Comparison of ENCODE assay signal across 12 cellular contexts in the genomic region with DNA sequence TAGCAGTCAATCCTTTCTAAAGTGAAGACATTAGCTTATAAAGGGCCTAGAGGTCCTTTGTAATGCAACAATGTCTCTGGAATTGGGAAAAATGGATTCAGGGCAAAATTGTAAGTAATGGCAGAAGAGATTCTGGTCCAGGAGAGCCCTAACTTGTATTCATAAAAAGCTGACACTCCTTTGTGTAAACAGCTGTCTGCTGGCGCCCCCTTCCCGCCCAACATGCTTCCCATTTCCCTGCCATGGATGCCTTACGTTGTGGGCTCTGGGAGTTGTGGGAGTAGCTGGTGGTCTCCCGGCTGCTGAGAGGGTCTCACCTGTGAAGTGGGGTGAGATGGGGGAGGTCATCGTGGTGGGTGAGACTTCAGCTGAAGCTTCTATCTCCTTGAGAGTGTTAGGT. TPM values are rescaled to one million over a fixed set of nuclear protein-coding genes. Genes with fewer than 3 reads are reported as not detected.
DNase-seq lines count a peak whose midpoint lies in the region; ATAC-seq and TF ChIP-seq lines count a peak whose summit lies in the region.
"Had no signal": no experiment of that assay in that cellular context is flagged by ENCODE, and none has a peak within 500 bp of the region (broad histone marks: within the 10 kb centered on the region; RNA-seq: fewer than 3 reads in every experiment).

No MANE protein-coding gene starts in this region.

- DNase-seq in H7 (peak; percentile 80), chondrocyte (ENCODE audit: low spot score) (no peak), mesendoderm (peak; percentile 52), NCI-H187 treated with DMSO at 0.1 percent for 48 hours (lab: John Stamatoyannopoulos, UW) (no peak), NK-92 (lab: John Stamatoyannopoulos, UW; ENCODE audit: unreplicated experiment) (no peak), SKM-1 (lab: John Stamatoyannopoulos, UW; ENCODE audit: unreplicated experiment) (no peak)
- DNase-seq: activated CD4-positive, alpha-beta T cell treated with anti-CD3 and anti-CD28 coated beads for 1 hour had no signal

- WGBS in mesendoderm (ENCODE audit: extremely low coverage, insufficient coverage, low lambda C conversion rate): no CpG with 5 or more reads among the region's 5 CpGs

- no peak overlapping the region for H3K4ac ChIP-seq in mesendoderm (ENCODE audit: low read depth, low read length)

- no peak overlapping the region for H4K5ac ChIP-seq in mesendoderm (ENCODE audit: low read length)

- peaks cover 10% of the 10 kb centered on the region for H3K27me3 Mint-ChIP-seq in chondrocyte (ENCODE audit: low read depth)

- peaks cover 9% of the 10 kb centered on the region for H3K27me3 ChIP-seq in H7 (ENCODE audit: control insufficient read depth, insufficient read depth, low read length)
- no peaks in the 10 kb centered on the region for H3K27me3 ChIP-seq in mesendoderm (ENCODE audit: insufficient read depth, low read length, poor library complexity)

- H3K4me2 ChIP-seq in mesendoderm (ENCODE audit: low read length): no peak overlapping the region

- no peak overlapping the region for H2BK15ac ChIP-seq in mesendoderm (replicated peaks; ENCODE audit: low read depth)

- no peak overlapping the region for H3K18ac ChIP-seq in mesendoderm (ENCODE audit: low read length)

- H2BK5ac ChIP-seq in mesendoderm (ENCODE audit: low read length): no peak overlapping the region

- H3K4me1 ChIP-seq in mesendoderm (ENCODE audit: control insufficient read depth, low read depth, low read length): no peaks in the 10 kb centered on the region
- H3K4me1 ChIP-seq: HAP-1 had no signal

- no peaks in the 10 kb centered on the region for H3K79me2 ChIP-seq in mesendoderm (ENCODE audit: control insufficient read depth, insufficient read depth, low read length)

- no peak overlapping the region for H2BK120ac ChIP-seq in mesendoderm (ENCODE audit: low read depth, low read length)

- H3K36me3 ChIP-seq in H7 (replicated peaks; ENCODE audit: control insufficient read depth, insufficient read depth, low read length) (no peaks in the 10 kb centered on the region), mesendoderm (ENCODE audit: control insufficient read depth, insufficient read depth, low read length) (no peaks in the 10 kb centered on the region)

- no peak overlapping the region for H3K27ac Mint-ChIP-seq in chondrocyte (ENCODE audit: unreplicated experiment)

- no peak overlapping the region for H3K23ac ChIP-seq in mesendoderm (ENCODE audit: low read length)

- peaks cover 19% of the 10 kb centered on the region for H3K36me3 Mint-ChIP-seq in chondrocyte (ENCODE audit: low read depth)

- H4K8ac ChIP-seq in mesendoderm (ENCODE audit: low read depth, low read length): no peak overlapping the region

- H3K9ac ChIP-seq in mesendoderm (ENCODE audit: low read length): no peak overlapping the region

- H3K4me3 ChIP-seq in H7 (ENCODE audit: insufficient read depth, low read depth, low read length) (no peak overlapping the region), mesendoderm (ENCODE audit: low read length) (no peak overlapping the region)
- H3K4me3 ChIP-seq: HAP-1 had no signal

- TF ChIP-seq CTCF in 22Rv1 (IDR thresholded peaks at IDR 0.05) (0 out of 2 replicates have a peak, but pooled peaks have one; percentile 6), chondrocyte (IDR thresholded peaks at IDR 0.05) (peak; percentile 70)

- peaks cover 10% of the 10 kb centered on the region for H3K9me3 Mint-ChIP-seq in chondrocyte (ENCODE audit: low read depth)

- no peak overlapping the region for H3K56ac ChIP-seq in mesendoderm (ENCODE audit: low read length)

- ATAC-seq in HG02588 (IDR thresholded peaks at IDR 0.05; ENCODE audit: unreplicated experiment): no peak
- ATAC-seq: esophagus mucosa had no signal

- H3K79me1 ChIP-seq in mesendoderm (ENCODE audit: low read length): no peaks in the 10 kb centered on the region

- H3K27ac ChIP-seq in 22Rv1: no peak overlapping the region
- H3K27ac ChIP-seq in mesendoderm (ENCODE audit: low read depth, low read length): no peak overlapping the region

- no peak overlapping the region for H3K4me3 Mint-ChIP-seq in chondrocyte (ENCODE audit: unreplicated experiment)

- H2AK5ac ChIP-seq in mesendoderm (ENCODE audit: low read length): no peak overlapping the region

- H3K4me1 Mint-ChIP-seq in chondrocyte (ENCODE audit: low read depth): no peaks in the 10 kb centered on the region

RNA-seq across cellular contexts. Expression of gene ACRBP, which starts 2.3 kb away (rescaled TPM):
- 0.80 and 3.6 TPM in 2 replicates for total RNA-seq in H7 (2014; rRNA removed; shearing (Covaris generic))
- 0.37 to 0.74 TPM (median 0.41 TPM) in 3 replicates for total RNA-seq in chondrocyte
- 0.38 TPM for polyA plus RNA-seq in mesendoderm (2013, experiment 1 of 2)
- polyA plus RNA-seq in mesendoderm (2013, experiment 2 of 2): 0.55 TPM

RNA-seq across cellular contexts. Expression of gene LPAR5, which starts 9.1 kb away (rescaled TPM):
- total RNA-seq in H7 (2014; rRNA removed; shearing (Covaris generic)): 0.04 TPM in 1 of 2 replicates, not detected in the other
- 0.41 to 0.57 TPM (median 0.48 TPM) in 3 replicates for total RNA-seq in chondrocyte
- polyA plus RNA-seq in mesendoderm (2013, experiment 1 of 2): 0.37 TPM
- 0.28 TPM for polyA plus RNA-seq in mesendoderm (2013, experiment 2 of 2)
- total RNA-seq: HT-29 had no signal

RNA-seq across cellular contexts. Expression of gene ING4, which starts 18.0 kb away (rescaled TPM):
- 26.9 and 31.2 TPM in 2 replicates for total RNA-seq in H7 (2014; rRNA removed; shearing (Covaris generic))
- 32.9 to 38.5 TPM (median 37.5 TPM) in 3 replicates for total RNA-seq in chondrocyte
- polyA plus RNA-seq in mesendoderm (2013, experiment 1 of 2): 11.7 TPM
- 11.7 TPM for polyA plus RNA-seq in mesendoderm (2013, experiment 2 of 2)

RNA-seq across cellular contexts. Expression of gene CHD4, which starts 37.7 kb away (rescaled TPM):
- total RNA-seq in H7 (2014; rRNA removed; shearing (Covaris generic)): 236 and 245 TPM in 2 replicates
- 227 to 242 TPM (median 231 TPM) in 3 replicates for total RNA-seq in chondrocyte
- polyA plus RNA-seq in mesendoderm (2013, experiment 1 of 2): 145 TPM
- 139 TPM for polyA plus RNA-seq in mesendoderm (2013, experiment 2 of 2)

RNA-seq across cellular contexts. Expression of gene ZNF384, which starts 44.3 kb away (rescaled TPM):
- 34.4 and 40.3 TPM in 2 replicates for total RNA-seq in H7 (2014; rRNA removed; shearing (Covaris generic))
- total RNA-seq in chondrocyte: 50.7 to 56.2 TPM (median 55.1 TPM) in 3 replicates
- polyA plus RNA-seq in mesendoderm (2013, experiment 1 of 2): 57.5 TPM
- polyA plus RNA-seq in mesendoderm (2013, experiment 2 of 2): 61.4 TPM

Comparison
In these comparisons a context has a peak if more than half of its experiments do, and no peak if none do; other contexts are left out.
1. DNase-seq: peak in H7 (single experiment) and mesendoderm (single experiment); none in chondrocyte (single experiment), NCI-H187 treated with DMSO at 0.1 percent for 48 hours (single experiment), NK-92 (single experiment) and SKM-1 (single experiment).